In genomic region chrX:318068-318738, GRCh38 we compare ENCODE assay signal across 8 cellular contexts. TPM values are rescaled to one million over a fixed set of nuclear protein-coding genes. Genes with fewer than 3 reads are reported as not detected.
DNase-seq lines count a peak whose midpoint lies in the region; ATAC-seq, FAIRE-seq and TF ChIP-seq lines count a peak whose summit lies in the region.

No MANE protein-coding gene starts in this region.

- ATAC-seq in GM21786 (IDR thresholded peaks at IDR 0.05; ENCODE audit: unreplicated experiment) (peak; percentile 61), gastroesophageal sphincter (peak; percentile 84), pancreas (peak; percentile 69 to 81 (median 78))

- peak; percentile 75 to 87 for TF ChIP-seq POLR2A in gastroesophageal sphincter (IDR thresholded peaks at IDR 0.05)
- peak; percentile 82 for TF ChIP-seq POLR2A in transverse colon (IDR thresholded peaks at IDR 0.05)

- FAIRE-seq in pancreas (lab: Jason Lieb, UNC) = no peak

- H3K36me3 Mint-ChIP-seq in Calu3 (ENCODE audit: insufficient read depth, unreplicated experiment) = peaks cover 44% of the 10 kb centered on the region

- peak overlapping the region; percentile 69 for H3K4me3 ChIP-seq in LNCaP clone FGC (ENCODE audit: low read depth, low read length)
- peak overlapping the region; percentile 34 to 83 for H3K4me3 ChIP-seq in gastroesophageal sphincter
- H3K4me3 ChIP-seq in pancreas = peak overlapping the region; percentile 42 to 83 (median 58)
- H3K4me3 ChIP-seq in transverse colon = peak overlapping the region; percentile 75 to 100 (median 96)

- H3K27ac Mint-ChIP-seq in Calu3 (ENCODE audit: unreplicated experiment) = peak overlapping the region; percentile 99

- in situ Hi-C loops in transverse colon (cut with MboI; ENCODE audit: low pct_ligation_motif_present in 1 of 4, low pct_unique_long_range_greater_than_20kb in 1 of 4, low sequenced_read_pairs in 3 of 4) = no loop called here

- peaks cover 3% of the 10 kb centered on the region for H3K9me3 Mint-ChIP-seq in Calu3 (ENCODE audit: low read depth, unreplicated experiment)

- 4% methylated on average over 5 to 16 of the region's 61 CpGs for WGBS in gastroesophageal sphincter (ENCODE audit: low coverage in 1 of 2), 2 donors
- 1% methylated on average over 56 to 61 of the region's 61 CpGs for WGBS in pancreas, 2 donors
- 0 to 1% methylated on average over 1 to 54 of the region's 61 CpGs for WGBS in transverse colon (ENCODE audit: low coverage in 1 of 2), 2 donors

- H3K36me3 ChIP-seq in gastroesophageal sphincter (peaks cover 0 to 33% of the 10 kb centered on the region in 2 donors), pancreas (peaks cover 0 to 17% (median 0%) of the 10 kb centered on the region in 3 donors), transverse colon (peaks cover 0 to 8% (median 4%) of the 10 kb centered on the region in 4 donors)

- H3K27ac ChIP-seq in gastroesophageal sphincter (peak overlapping the region; percentile 39 to 98 (median 96)), pancreas (peak overlapping the region; percentile 80 to 94 (median 92)), transverse colon (peak overlapping the region; percentile 96 to 100 (median 100))

- H3K27me3 ChIP-seq in gastroesophageal sphincter (no peaks in the 10 kb centered on the region), pancreas (no peaks in the 10 kb centered on the region), transverse colon (no peaks in the 10 kb centered on the region)

- peak overlapping the region; percentile 80 for H3K4me3 Mint-ChIP-seq in Calu3 (ENCODE audit: low read depth, unreplicated experiment)

- TF ChIP-seq CTCF in Calu3 (IDR thresholded peaks at IDR 0.05; ENCODE audit: unreplicated experiment) (no peak), LNCaP clone FGC (IDR thresholded peaks at IDR 0.05; ENCODE audit: control insufficient read depth, extremely low read depth, insufficient read depth) (no peak), gastroesophageal sphincter (IDR thresholded peaks at IDR 0.05) (peak in 2 of 4 experiments; percentile 5 to 7), pancreas (IDR thresholded peaks at IDR 0.05) (no peak), transverse colon (IDR thresholded peaks at IDR 0.05) (no peak)

- CTCF ChIA-PET in Calu3 (lab: Charles Lee) = no interaction called here

- no peak for TF ChIP-seq EP300 in gastroesophageal sphincter (IDR thresholded peaks at IDR 0.05)
- no peak for TF ChIP-seq EP300 in transverse colon (IDR thresholded peaks at IDR 0.05; ENCODE audit: low read depth)

- H3K4me1 Mint-ChIP-seq in Calu3 (ENCODE audit: low read depth, unreplicated experiment) = peaks cover 3% of the 10 kb centered on the region

- H3K4me1 ChIP-seq in gastroesophageal sphincter (peaks cover 0 to 42% (median 9%) of the 10 kb centered on the region in 3 donors), pancreas (peaks cover 0 to 5% (median 3%) of the 10 kb centered on the region in 3 donors), transverse colon (peaks cover 9 to 27% (median 19%) of the 10 kb centered on the region in 4 donors)

- DNase-seq in Calu3 (peak; percentile 93), LNCaP clone FGC (ENCODE audit: low read depth) (peak; percentile 99), pancreas (peak; percentile 91 to 99 (median 98)), transverse colon (peak; percentile 99), NOMO-1 (lab: John Stamatoyannopoulos, UW; ENCODE audit: unreplicated experiment in 2 of 2) (no peak)
- peak; percentile 89 to 95 for DNase-seq in activated T-helper 1 cell treated with anti-CD3 and anti-CD28 coated beads, Interleukin-2, amount 50 U/mL, for 16 hours (ENCODE audit: low read depth in 1 of 2, low spot score in 1 of 2)

- no peaks in the 10 kb centered on the region for H3K27me3 Mint-ChIP-seq in Calu3 (ENCODE audit: unreplicated experiment)

- H3K9me3 ChIP-seq in gastroesophageal sphincter (no peaks in the 10 kb centered on the region), pancreas (no peaks in the 10 kb centered on the region), transverse colon (no peaks in the 10 kb centered on the region)

- intact Hi-C loops in Calu3 (cut with micrococcal nuclease; ENCODE audit: unreplicated experiment) (no loop called here), pancreas (cut with DNase I) (no loop called here), transverse colon (cut with DNase I; ENCODE audit: low total_unique reads) (no loop called here)

- BruUV-seq in Calu3 (replicated peaks; lab: Mats Ljungman, UMichigan) = no TSS peak

RNA-seq across cellular contexts. Expression of gene GTPBP6, which starts 0.4 kb away (rescaled TPM):
- total RNA-seq in Calu3 (2022) = 30.2 and 32.9 TPM in 2 replicates
- 10 to 100 TPM; 35.3 to 53.5 (median 46.3) TPM for total RNA-seq in gastroesophageal sphincter
- 10 to 100 TPM; 20.3 to 40.5 (median 29.7) TPM for total RNA-seq in pancreas
- 10 to 100 TPM; 43.0 to 57.8 TPM for polyA plus RNA-seq in pancreas
- 10 to 100 TPM; 30.6 to 60.2 (median 36.0) TPM for total RNA-seq in transverse colon

RNA-seq across cellular contexts. Expression of gene PLCXD1, which starts 37.0 kb away (rescaled TPM):
- 19.1 and 23.2 TPM in 2 replicates for total RNA-seq in Calu3 (2022)
- total RNA-seq in gastroesophageal sphincter = 1 to 10 TPM; 1.1 to 8.8 (median 6.0) TPM
- total RNA-seq in pancreas = 1 to 10 TPM; 3.5 to 6.6 (median 5.7) TPM
- polyA plus RNA-seq in pancreas = 10 to 100 TPM in 1 of 2 donors, 1 to 10 TPM in 1; 7.9 to 17.8 TPM
- 10 to 100 TPM in 3 of 4 donors, 1 to 10 TPM in 1; 3.8 to 21.3 (median 13.8) TPM for total RNA-seq in transverse colon

Comparison
In these comparisons a context has a peak if more than half of its experiments do, and no peak if none do; other contexts are left out.
1. DNase-seq: peak in Calu3 (single experiment), LNCaP clone FGC (single experiment), activated T-helper 1 cell treated with anti-CD3 and anti-CD28 coated beads, Interleukin-2, amount 50 U/mL, for 16 hours (2 of 2), pancreas (6 of 6) and transverse colon (single experiment); none in NOMO-1 (0 of 2).
2. Peak in every context shown above with its lines, with median percentiles within 50 percentile points of each other: ATAC-seq, H3K4me3 ChIP-seq and H3K27ac ChIP-seq.